Comparison of ENCODE assay signal across 8 cellular contexts in genomic region chr4:8410641-8411271, GRCh38. TPM values are rescaled to one million over a fixed set of nuclear protein-coding genes. Genes with fewer than 3 reads are reported as not detected.
DNase-seq lines count a peak whose midpoint lies in the region; ATAC-seq and TF ChIP-seq lines count a peak whose summit lies in the region.

No MANE protein-coding gene starts in this region.

- no peak for TF ChIP-seq EP300 in upper lobe of left lung (IDR thresholded peaks at IDR 0.05)

- no peak overlapping the region for H3K27ac ChIP-seq in upper lobe of left lung

- 74 to 75% methylated on average over 18 to 26 of the region's 26 CpGs for WGBS in upper lobe of left lung, 2 donors

- peak; percentile 31 to 47 for ATAC-seq in upper lobe of left lung (ENCODE audit: low FRiP score in 2 of 2)
- ATAC-seq in GM18505 (IDR thresholded peaks at IDR 0.05; ENCODE audit: unreplicated experiment), result no peak
- no peak for ATAC-seq in GM18873 (IDR thresholded peaks at IDR 0.05; ENCODE audit: low FRiP score, unreplicated experiment)

- peaks cover 8 to 16% (median 15%) of the 10 kb centered on the region in 3 donors for H3K27me3 Mint-ChIP-seq in immature natural killer cell (ENCODE audit: low read depth in 3 of 3)

- peaks cover 4 to 22% (median 14%) of the 10 kb centered on the region in 4 donors for H3K4me1 ChIP-seq in upper lobe of left lung

- TF ChIP-seq POLR2A in upper lobe of left lung (IDR thresholded peaks at IDR 0.05) (no peak), GM18505 (IDR thresholded peaks at IDR 0.05; ENCODE audit: borderline replicate concordance, extremely low read depth, insufficient read depth, insufficient read length) (no peak)

- peak; percentile 50; the same call in 1 of the 2 replicates for TF ChIP-seq CTCF in LNCAP (IDR thresholded peaks at IDR 0.05)
- TF ChIP-seq CTCF in upper lobe of left lung (IDR thresholded peaks at IDR 0.05), result peak in 3 of 6 experiments; percentile 18 to 44 (median 44)

- peak; percentile 14 for DNase-seq in DMS 273 treated with DMSO at 0.1 percent for 48 hours (lab: John Stamatoyannopoulos, UW)
- peak; percentile 86 for DNase-seq in amniotic epithelial cell (ENCODE audit: low read depth)
- DNase-seq in immature natural killer cell, result peak in 1 of 3 donors; percentile 9
- DNase-seq in upper lobe of left lung, result peak in 1 of 2 donors; percentile 54
- no peak for DNase-seq in activated gamma-delta T cell treated with Interleukin-2 at 50 U/mL for 16 hours

- no peaks in the 10 kb centered on the region for H3K27me3 ChIP-seq in upper lobe of left lung

- peaks cover 8 to 25% (median 21%) of the 10 kb centered on the region in 3 donors for H3K36me3 Mint-ChIP-seq in immature natural killer cell

- no peaks in the 10 kb centered on the region for H3K9me3 ChIP-seq in upper lobe of left lung

- peaks cover 4 to 48% (median 38%) of the 10 kb centered on the region in 4 donors for H3K36me3 ChIP-seq in upper lobe of left lung

- peaks cover 34 to 44% of the 10 kb centered on the region in 2 donors for H3K4me1 Mint-ChIP-seq in immature natural killer cell

- no peaks in the 10 kb centered on the region for H3K9me3 Mint-ChIP-seq in immature natural killer cell

- no peak overlapping the region for H3K4me3 ChIP-seq in upper lobe of left lung

- peak overlapping the region; percentile 32 to 98 (median 92) for H3K27ac Mint-ChIP-seq in immature natural killer cell

- peak overlapping the region in 1 of 5 donors; percentile 58 for H3K4me3 Mint-ChIP-seq in immature natural killer cell

RNA-seq across cellular contexts. Expression of gene ACOX3, which starts 29.8 kb away (rescaled TPM):
- polyA plus RNA-seq in immature natural killer cell, result 10 to 100 TPM; 11.3 to 15.9 (median 15.8) TPM
- total RNA-seq in upper lobe of left lung, result 10 to 100 TPM; 23.7 to 56.6 (median 31.8) TPM

RNA-seq across cellular contexts. Expression of gene TRMT44, which starts 29.8 kb away (rescaled TPM):
- polyA plus RNA-seq in immature natural killer cell, result 10 to 100 TPM in 1 of 3 donors, 1 to 10 TPM in 2; 2.6 to 15.6 (median 8.9) TPM
- total RNA-seq in upper lobe of left lung, result 10 to 100 TPM; 22.8 to 81.7 (median 30.2) TPM

Comparison
In these comparisons a context has a peak if more than half of its experiments do, and no peak if none do; other contexts are left out.
1. ATAC-seq: peak in upper lobe of left lung (2 of 2); none in GM18505 (single experiment) and GM18873 (single experiment).